In the genomic region with DNA sequence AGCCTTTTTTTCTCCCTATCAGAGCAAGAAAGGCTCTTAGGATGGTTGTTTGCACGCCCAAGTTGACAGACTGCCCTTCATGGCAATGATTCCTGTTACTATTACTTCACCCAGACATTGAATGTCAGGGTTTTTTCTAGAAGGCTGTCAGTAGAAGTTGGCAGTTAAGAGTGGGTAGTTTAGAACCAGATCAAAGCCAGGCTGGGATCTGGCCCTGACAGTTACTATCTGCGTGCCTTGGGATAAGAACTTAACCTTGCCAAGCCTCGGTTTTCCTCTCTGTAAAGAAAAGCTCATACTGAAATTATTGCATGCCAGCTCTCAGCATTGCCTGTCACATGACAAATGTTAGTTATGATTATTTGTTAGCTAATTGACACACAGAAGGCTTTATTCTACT, we compare ENCODE assay signal across 14 cellular contexts. TPM values are rescaled to one million over a fixed set of nuclear protein-coding genes. Genes with fewer than 3 reads are reported as not detected.
A peak's percentile ranks its signal among the peaks of the same experiment; 100 is the strongest.
DNase-seq lines count a peak whose midpoint lies in the region; ATAC-seq and TF ChIP-seq lines count a peak whose summit lies in the region.
"Had no signal": no experiment of that assay in that cellular context is flagged by ENCODE, and none has a peak within 500 bp of the region (broad histone marks: within the 10 kb centered on the region; RNA-seq: fewer than 3 reads in every experiment).

No MANE protein-coding gene starts in this region.

- H3K27ac Mint-ChIP-seq in activated CD8-positive, alpha-beta memory T cell treated with anti-CD3 and anti-CD28 coated beads, Interleukin-2, amount 10 ng/mL, durations not matched to agents 7 days and 5 days = peak overlapping the region; percentile 44
- peak overlapping the region; percentile 14 for H3K27ac Mint-ChIP-seq in T-helper 17 cell
- peak overlapping the region; percentile 14 for H3K27ac Mint-ChIP-seq in stimulated activated naive B cell treated with anti-CD40 and anti-IgM and Interleukin-4, amounts not matched to agents 10 μg/mL and 1 μg/mL and 100 μg/mL, for 72 hours

- peaks cover 29% of the 10 kb centered on the region for H3K4me1 Mint-ChIP-seq in activated CD8-positive, alpha-beta memory T cell treated with anti-CD3 and anti-CD28 coated beads, Interleukin-2, amount 10 ng/mL, durations not matched to agents 7 days and 5 days
- H3K4me1 Mint-ChIP-seq in T-helper 17 cell = peaks cover 19% of the 10 kb centered on the region
- H3K4me1 Mint-ChIP-seq in stimulated activated naive B cell treated with anti-CD40 and anti-IgM and Interleukin-4, amounts not matched to agents 10 μg/mL and 1 μg/mL and 100 μg/mL, for 72 hours = peaks cover 10 to 11% of the 10 kb centered on the region in 2 donors

- no peaks in the 10 kb centered on the region for H3K27me3 Mint-ChIP-seq in activated CD8-positive, alpha-beta memory T cell treated with anti-CD3 and anti-CD28 coated beads, Interleukin-2, amount 10 ng/mL, durations not matched to agents 7 days and 5 days
- H3K27me3 Mint-ChIP-seq in T-helper 17 cell = no peaks in the 10 kb centered on the region
- peaks cover 0 to 3% of the 10 kb centered on the region in 2 donors for H3K27me3 Mint-ChIP-seq in stimulated activated naive B cell treated with anti-CD40 and anti-IgM and Interleukin-4, amounts not matched to agents 10 μg/mL and 1 μg/mL and 100 μg/mL, for 72 hours

- H3K9me3 Mint-ChIP-seq in activated CD8-positive, alpha-beta memory T cell treated with anti-CD3 and anti-CD28 coated beads, Interleukin-2, amount 10 ng/mL, durations not matched to agents 7 days and 5 days (ENCODE audit: low read depth) = no peaks in the 10 kb centered on the region
- no peaks in the 10 kb centered on the region for H3K9me3 Mint-ChIP-seq in stimulated activated naive B cell treated with anti-CD40 and anti-IgM and Interleukin-4, amounts not matched to agents 10 μg/mL and 1 μg/mL and 100 μg/mL, for 72 hours

- BruUV-seq in A673 (replicated peaks; lab: Mats Ljungman, UMichigan) = no TSS peak

- H3K4me3 ChIP-seq in left ventricle myocardium inferior (no peak overlapping the region), ovary (no peak overlapping the region), A673 (ENCODE audit: low read depth, low read length, poor library complexity, severe bottlenecking) (no peak overlapping the region)
- H3K4me3 ChIP-seq: gastroesophageal sphincter, smooth muscle cell had no signal

- CTCF ChIA-PET in activated CD8-positive, alpha-beta memory T cell treated with anti-CD3 and anti-CD28 coated beads, Interleukin-2, amount 10 ng/mL, durations not matched to agents 7 days and 5 days (lab: Charles Lee) = interaction anchor here (1.0 to 1.6 kb wide), 2 partner anchors 30 to 229 kb away, joined by 3 to 5 read pairs; no protein-coding TSS in a partner anchor
- CTCF ChIA-PET in A673 (lab: Charles Lee) = no interaction called here

- no peaks in the 10 kb centered on the region for H3K36me3 Mint-ChIP-seq in activated CD8-positive, alpha-beta memory T cell treated with anti-CD3 and anti-CD28 coated beads, Interleukin-2, amount 10 ng/mL, durations not matched to agents 7 days and 5 days
- H3K36me3 Mint-ChIP-seq in T-helper 17 cell (ENCODE audit: low read depth) = peaks cover 4% of the 10 kb centered on the region
- no peaks in the 10 kb centered on the region for H3K36me3 Mint-ChIP-seq in stimulated activated naive B cell treated with anti-CD40 and anti-IgM and Interleukin-4, amounts not matched to agents 10 μg/mL and 1 μg/mL and 100 μg/mL, for 72 hours

- no peaks in the 10 kb centered on the region for H3K9me3 ChIP-seq in T-helper 17 cell (ENCODE audit: control insufficient read depth, low read length, poor library complexity, severe bottlenecking)
- H3K9me3 ChIP-seq in left ventricle myocardium inferior (replicated peaks) = no peaks in the 10 kb centered on the region
- H3K9me3 ChIP-seq in ovary = no peaks in the 10 kb centered on the region
- no peaks in the 10 kb centered on the region for H3K9me3 ChIP-seq in A673 (ENCODE audit: low read depth, low read length, poor library complexity, severe bottlenecking)
- H3K9me3 ChIP-seq: gastroesophageal sphincter had no signal

- no peak for TF ChIP-seq POLR2A in ovary (IDR thresholded peaks at IDR 0.05)

- TF ChIP-seq CTCF in left ventricle myocardium inferior (IDR thresholded peaks at IDR 0.05; ENCODE audit: borderline replicate concordance) = no peak
- no peak for TF ChIP-seq CTCF in ovary (IDR thresholded peaks at IDR 0.05)
- TF ChIP-seq CTCF in A673 (conservative IDR thresholded peaks at IDR 0.05; ENCODE audit: low read depth, low read length) = no peak

- POLR2A ChIA-PET in A673 (lab: Charles Lee; ENCODE audit: low non-redundant PET) = no interaction called here

- intact Hi-C loops in left ventricle myocardium inferior (cut with micrococcal nuclease) (no loop called here), ovary (cut with DNase I) (no loop called here), A673 (cut with micrococcal nuclease; ENCODE audit: unreplicated experiment) (no loop called here)

- H3K27me3 ChIP-seq in left ventricle myocardium inferior (ENCODE audit: low read depth) (no peaks in the 10 kb centered on the region), ovary (no peaks in the 10 kb centered on the region), A673 (replicated peaks; ENCODE audit: insufficient read depth, low read depth, low read length, poor library complexity) (no peaks in the 10 kb centered on the region)
- H3K27me3 ChIP-seq: gastroesophageal sphincter had no signal

- WGBS in ovary, 3 donors = 90 to 98% (median 90%) methylated on average over 3 of the region's 3 CpGs

- H3K36me3 ChIP-seq in left ventricle myocardium inferior (no peaks in the 10 kb centered on the region), ovary (no peaks in the 10 kb centered on the region), A673 (ENCODE audit: insufficient read depth, low read length, poor library complexity, severe bottlenecking) (no peaks in the 10 kb centered on the region)
- H3K36me3 ChIP-seq: gastroesophageal sphincter had no signal

- H3K4me3 Mint-ChIP-seq in activated CD8-positive, alpha-beta memory T cell treated with anti-CD3 and anti-CD28 coated beads, Interleukin-2, amount 10 ng/mL, durations not matched to agents 7 days and 5 days = no peak overlapping the region
- peak overlapping the region; percentile 4 for H3K4me3 Mint-ChIP-seq in T-helper 17 cell
- H3K4me3 Mint-ChIP-seq in stimulated activated naive B cell treated with anti-CD40 and anti-IgM and Interleukin-4, amounts not matched to agents 10 μg/mL and 1 μg/mL and 100 μg/mL, for 72 hours = no peak overlapping the region

- H3K27ac ChIP-seq in left ventricle myocardium inferior (replicated peaks) = peak overlapping the region; percentile 55
- no peak overlapping the region for H3K27ac ChIP-seq in ovary
- H3K27ac ChIP-seq in A673 (ENCODE audit: low read depth, low read length, poor library complexity, severe bottlenecking) = no peak overlapping the region
- H3K27ac ChIP-seq: gastroesophageal sphincter had no signal

- TF ChIP-seq EP300 in ovary (IDR thresholded peaks at IDR 0.05) = no peak

- no peak for ATAC-seq in activated CD8-positive, alpha-beta memory T cell treated with anti-CD3 and anti-CD28 coated beads, Interleukin-2, amount 10 ng/mL, durations not matched to agents 7 days and 5 days
- ATAC-seq in T-helper 17 cell = no peak
- ATAC-seq in stimulated activated naive B cell treated with anti-CD40 and anti-IgM and Interleukin-4, amounts not matched to agents 10 μg/mL and 1 μg/mL and 100 μg/mL, for 72 hours (replicated peaks) = no peak
- ATAC-seq in HG03196 (IDR thresholded peaks at IDR 0.05; ENCODE audit: unreplicated experiment) = no peak
- ATAC-seq: esophagus mucosa, gastroesophageal sphincter, SK-N-SH treated with all-trans-retinoic acid at 6 μM for 48 hours had no signal

- DNase-seq in activated CD8-positive, alpha-beta memory T cell treated with anti-CD3 and anti-CD28 coated beads, Interleukin-2, amount 10 ng/mL, durations not matched to agents 7 days and 5 days = no peak
- DNase-seq in activated CD8-positive, alpha-beta memory T cell treated with anti-CD3 and anti-CD28 coated beads for 24 hours = no peak
- no peak for DNase-seq in T-helper 17 cell
- DNase-seq in left ventricle myocardium inferior = no peak
- DNase-seq in stimulated activated naive B cell treated with anti-CD40 and anti-IgM and Interleukin-4, amounts not matched to agents 10 μg/mL and 1 μg/mL and 100 μg/mL, for 72 hours = no peak
- no peak for DNase-seq in ovary
- no peak for DNase-seq in A673 (ENCODE audit: low spot score)
- DNase-seq: NCI-H146; stimulated activated CD4-positive, alpha-beta T cell treated with anti-CD3 and anti-CD28 coated beads, Interleukin-4, amount 100 ng/mL, for 4 hours had no signal

- H3K4me1 ChIP-seq in left ventricle myocardium inferior (peaks cover 21% of the 10 kb centered on the region), ovary (ENCODE audit: insufficient read depth) (no peaks in the 10 kb centered on the region), A673 (ENCODE audit: insufficient read depth, low read length, poor library complexity, severe bottlenecking) (no peaks in the 10 kb centered on the region)
- H3K4me1 ChIP-seq: gastroesophageal sphincter had no signal

RNA-seq across cellular contexts. Expression of gene PPP2R5A, which starts 58.7 kb away (rescaled TPM):
- 10 to 100 TPM; 42.7 to 44.0 TPM for total RNA-seq in activated CD8-positive, alpha-beta memory T cell treated with anti-CD3 and anti-CD28 coated beads, Interleukin-2, amount 10 ng/mL, durations not matched to agents 7 days and 5 days
- total RNA-seq in T-helper 17 cell (10 to 100 TPM; 52.1 to 52.4 TPM), left ventricle myocardium inferior (69.3 TPM), ovary (10 to 100 TPM; 17.4 to 20.9 (median 19.0) TPM), A673 (2021) (13.9 and 16.7 TPM in 2 replicates)
- polyA plus RNA-seq in ovary = 10 to 100 TPM; 16.6 to 34.3 TPM
